ENCODE assay signal across 9 cellular contexts in the genomic region with DNA sequence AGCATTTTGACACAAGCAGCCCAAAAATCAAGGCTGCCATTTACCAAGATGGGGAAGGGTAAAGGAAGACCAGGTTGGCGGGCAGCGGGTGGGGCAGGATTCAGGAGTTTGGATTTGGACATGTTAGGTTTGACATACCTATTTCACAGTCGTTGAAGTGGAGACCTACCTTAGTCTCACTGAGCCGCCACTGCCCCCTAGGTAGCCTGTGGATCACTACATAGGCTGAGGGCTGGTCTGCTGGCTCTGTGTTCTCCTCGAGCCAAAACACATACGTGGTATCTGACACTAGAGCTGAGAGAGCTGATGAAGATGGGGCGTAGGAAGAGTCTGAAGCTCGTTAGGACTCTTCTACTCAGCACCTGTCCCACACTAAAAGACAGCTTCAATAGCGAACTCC.
DNase-seq lines count a peak whose midpoint lies in the region; FAIRE-seq and TF ChIP-seq lines count a peak whose summit lies in the region.
"Had no signal": no experiment of that assay in that cellular context is flagged by ENCODE, and none has a peak within 500 bp of the region (broad histone marks: within the 10 kb centered on the region; RNA-seq: fewer than 3 reads in every experiment).

No MANE protein-coding gene starts in this region.

- H4K12ac ChIP-seq in trophoblast cell (ENCODE audit: low read depth, low read length): no peak overlapping the region

- H3K4me2 ChIP-seq in astrocyte (ENCODE audit: low read length): no peak overlapping the region
- no peak overlapping the region for H3K4me2 ChIP-seq in trophoblast cell (ENCODE audit: low read length)

- H3K79me2 ChIP-seq in astrocyte (ENCODE audit: insufficient read depth, low read length): peaks cover 11% of the 10 kb centered on the region
- H3K79me2 ChIP-seq in trophoblast cell (ENCODE audit: control insufficient read depth, insufficient read depth, low read length, poor library complexity): no peaks in the 10 kb centered on the region

- DNase-seq in astrocyte (ENCODE audit: low read depth) (no peak), trophoblast cell (peak; percentile 53 to 72), esophagus muscularis mucosa (ENCODE audit: extremely low spot score) (no peak), NCI-H1436 (lab: John Stamatoyannopoulos, UW) (no peak), glomerular visceral epithelial cell (ENCODE audit: extremely low spot score) (no peak)
- DNase-seq: NCI-H2081 treated with DMSO at 0.1 percent for 48 hours had no signal

- TF ChIP-seq EP300 in Ishikawa (IDR thresholded peaks at IDR 0.05; ENCODE audit: borderline replicate concordance) (no peak), esophagus muscularis mucosa (IDR thresholded peaks at IDR 0.05) (no peak)

- H3K9me3 ChIP-seq in astrocyte (ENCODE audit: insufficient read depth, low read depth, low read length) (no peaks in the 10 kb centered on the region), trophoblast cell (ENCODE audit: insufficient read depth, low read depth, low read length) (no peaks in the 10 kb centered on the region), esophagus muscularis mucosa (no peaks in the 10 kb centered on the region)

- no CpG with 5 or more reads among the region's 9 CpGs for WGBS in trophoblast cell (ENCODE audit: extremely low coverage, insufficient coverage, insufficient read length)
- WGBS in esophagus muscularis mucosa: 77% methylated on average over 9 of the region's 9 CpGs

- H3K4me3 Mint-ChIP-seq in astrocyte (ENCODE audit: unreplicated experiment): no peak overlapping the region

- H3K27ac ChIP-seq in astrocyte (ENCODE audit: low read depth, low read length): no peak overlapping the region
- H3K27ac ChIP-seq in trophoblast cell (ENCODE audit: low read depth, low read length): no peak overlapping the region
- peak overlapping the region in 2 of 4 donors; percentile 46 to 93 for H3K27ac ChIP-seq in esophagus muscularis mucosa (replicated peaks in 1 of 4)

- H3K9ac ChIP-seq in astrocyte (ENCODE audit: low read length): no peak overlapping the region
- H3K9ac ChIP-seq in trophoblast cell (ENCODE audit: low read length): no peak overlapping the region

- peaks cover 28% of the 10 kb centered on the region for H3K36me3 Mint-ChIP-seq in astrocyte (ENCODE audit: low read depth, unreplicated experiment)

- no peaks in the 10 kb centered on the region for H3K27me3 Mint-ChIP-seq in astrocyte (ENCODE audit: low read depth, unreplicated experiment)

- no peak overlapping the region for H2BK12ac ChIP-seq in trophoblast cell (ENCODE audit: low read length)

- H3K27ac Mint-ChIP-seq in astrocyte (ENCODE audit: unreplicated experiment): peak overlapping the region; percentile 1

- peaks cover 2% of the 10 kb centered on the region for H3K9me3 Mint-ChIP-seq in astrocyte (ENCODE audit: unreplicated experiment)

- H3K27me3 ChIP-seq in astrocyte (ENCODE audit: insufficient read depth, low read length): no peaks in the 10 kb centered on the region
- no peaks in the 10 kb centered on the region for H3K27me3 ChIP-seq in trophoblast cell (ENCODE audit: insufficient read depth, low read length)
- no peaks in the 10 kb centered on the region for H3K27me3 ChIP-seq in esophagus muscularis mucosa

- H4K8ac ChIP-seq in trophoblast cell (ENCODE audit: low read depth, low read length): no peak overlapping the region

- FAIRE-seq in astrocyte (lab: Jason Lieb, UNC): no peak
- FAIRE-seq: TTC549 had no signal

- no peak overlapping the region for H2BK120ac ChIP-seq in trophoblast cell (ENCODE audit: insufficient read depth, low read length, poor library complexity)

- no peak overlapping the region for H3K4ac ChIP-seq in trophoblast cell (ENCODE audit: low read depth, low read length)

- H2AK5ac ChIP-seq in trophoblast cell (ENCODE audit: low read length): no peak overlapping the region

- no peak overlapping the region for H3K14ac ChIP-seq in trophoblast cell (ENCODE audit: low read length)

- H3K4me1 Mint-ChIP-seq in astrocyte (ENCODE audit: low read depth, unreplicated experiment): peaks cover 57% of the 10 kb centered on the region

- H3K4me1 ChIP-seq in astrocyte (ENCODE audit: insufficient read depth, low read length): peaks cover 40% of the 10 kb centered on the region
- H3K4me1 ChIP-seq in trophoblast cell (ENCODE audit: control insufficient read depth in 1 of 2, insufficient read depth in 2 of 2, low read length in 2 of 2): peaks cover 6 to 7% of the 10 kb centered on the region in 2 experiments
- peaks cover 36 to 41% (median 39%) of the 10 kb centered on the region in 4 donors for H3K4me1 ChIP-seq in esophagus muscularis mucosa

- no peak overlapping the region for H3K23ac ChIP-seq in trophoblast cell (ENCODE audit: low read length)

- TF ChIP-seq RAD21 in Ishikawa (IDR thresholded peaks at IDR 0.05; ENCODE audit: low read depth): peak; percentile 55

- no peak overlapping the region for H3K18ac ChIP-seq in trophoblast cell (ENCODE audit: low read length)

- H2AFZ ChIP-seq in astrocyte (ENCODE audit: low read depth, low read length) (no peak overlapping the region), trophoblast cell (ENCODE audit: insufficient read depth, low read length, poor library complexity) (no peak overlapping the region)

- no peaks in the 10 kb centered on the region for H4K20me1 ChIP-seq in astrocyte (ENCODE audit: insufficient read depth, low read length)

- intact Hi-C loops in esophagus muscularis mucosa (cut with DNase I): no loop called here

- TF ChIP-seq POLR2A in esophagus muscularis mucosa (IDR thresholded peaks at IDR 0.05; ENCODE audit: low read depth): no peak

- no peak overlapping the region for H3K4me3 ChIP-seq in astrocyte (ENCODE audit: insufficient read depth, low read depth, low read length)
- no peak overlapping the region for H3K4me3 ChIP-seq in trophoblast cell (ENCODE audit: low read depth, low read length)
- H3K4me3 ChIP-seq in esophagus muscularis mucosa: no peak overlapping the region

- peak; percentile 72 for TF ChIP-seq CTCF in GM12874 (IDR thresholded peaks at IDR 0.05; ENCODE audit: insufficient read depth, low read depth, low read length)
- no peak for TF ChIP-seq CTCF in astrocyte (IDR thresholded peaks at IDR 0.05; ENCODE audit: insufficient read depth, low read depth, low read length)
- TF ChIP-seq CTCF in esophagus muscularis mucosa (IDR thresholded peaks at IDR 0.05): no peak

- H3K36me3 ChIP-seq in astrocyte (ENCODE audit: insufficient read depth, low read length): peaks cover 13% of the 10 kb centered on the region
- peaks cover 12 to 16% of the 10 kb centered on the region in 2 experiments for H3K36me3 ChIP-seq in trophoblast cell (ENCODE audit: control insufficient read depth in 1 of 2, insufficient read depth in 2 of 2, low read length in 2 of 2)
- peaks cover 5 to 41% (median 26%) of the 10 kb centered on the region in 4 donors for H3K36me3 ChIP-seq in esophagus muscularis mucosa

- no peaks in the 10 kb centered on the region for H3K79me1 ChIP-seq in trophoblast cell (ENCODE audit: low read length)

- H4K91ac ChIP-seq in trophoblast cell (ENCODE audit: low read depth, low read length): no peak overlapping the region

- no peak overlapping the region for H2BK5ac ChIP-seq in trophoblast cell (ENCODE audit: low read depth, low read length, poor library complexity)

TF ChIP-seq in Ishikawa, 13 proteins besides CTCF, POLR2A, EP300 and RAD21:
- TF ChIP-seq, protein P1, sequence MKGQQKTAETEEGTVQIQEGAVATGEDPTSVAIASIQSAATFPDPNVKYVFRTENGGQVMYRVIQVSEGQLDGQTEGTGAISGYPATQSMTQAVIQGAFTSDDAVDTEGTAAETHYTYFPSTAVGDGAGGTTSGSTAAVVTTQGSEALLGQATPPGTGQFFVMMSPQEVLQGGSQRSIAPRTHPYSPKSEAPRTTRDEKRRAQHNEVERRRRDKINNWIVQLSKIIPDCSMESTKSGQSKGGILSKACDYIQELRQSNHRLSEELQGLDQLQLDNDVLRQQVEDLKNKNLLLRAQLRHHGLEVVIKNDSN (IDR thresholded peaks at IDR 0.05): no peak
- no peak for TF ChIP-seq EGR1 (IDR thresholded peaks at IDR 0.05)
- TF ChIP-seq, protein P2, sequence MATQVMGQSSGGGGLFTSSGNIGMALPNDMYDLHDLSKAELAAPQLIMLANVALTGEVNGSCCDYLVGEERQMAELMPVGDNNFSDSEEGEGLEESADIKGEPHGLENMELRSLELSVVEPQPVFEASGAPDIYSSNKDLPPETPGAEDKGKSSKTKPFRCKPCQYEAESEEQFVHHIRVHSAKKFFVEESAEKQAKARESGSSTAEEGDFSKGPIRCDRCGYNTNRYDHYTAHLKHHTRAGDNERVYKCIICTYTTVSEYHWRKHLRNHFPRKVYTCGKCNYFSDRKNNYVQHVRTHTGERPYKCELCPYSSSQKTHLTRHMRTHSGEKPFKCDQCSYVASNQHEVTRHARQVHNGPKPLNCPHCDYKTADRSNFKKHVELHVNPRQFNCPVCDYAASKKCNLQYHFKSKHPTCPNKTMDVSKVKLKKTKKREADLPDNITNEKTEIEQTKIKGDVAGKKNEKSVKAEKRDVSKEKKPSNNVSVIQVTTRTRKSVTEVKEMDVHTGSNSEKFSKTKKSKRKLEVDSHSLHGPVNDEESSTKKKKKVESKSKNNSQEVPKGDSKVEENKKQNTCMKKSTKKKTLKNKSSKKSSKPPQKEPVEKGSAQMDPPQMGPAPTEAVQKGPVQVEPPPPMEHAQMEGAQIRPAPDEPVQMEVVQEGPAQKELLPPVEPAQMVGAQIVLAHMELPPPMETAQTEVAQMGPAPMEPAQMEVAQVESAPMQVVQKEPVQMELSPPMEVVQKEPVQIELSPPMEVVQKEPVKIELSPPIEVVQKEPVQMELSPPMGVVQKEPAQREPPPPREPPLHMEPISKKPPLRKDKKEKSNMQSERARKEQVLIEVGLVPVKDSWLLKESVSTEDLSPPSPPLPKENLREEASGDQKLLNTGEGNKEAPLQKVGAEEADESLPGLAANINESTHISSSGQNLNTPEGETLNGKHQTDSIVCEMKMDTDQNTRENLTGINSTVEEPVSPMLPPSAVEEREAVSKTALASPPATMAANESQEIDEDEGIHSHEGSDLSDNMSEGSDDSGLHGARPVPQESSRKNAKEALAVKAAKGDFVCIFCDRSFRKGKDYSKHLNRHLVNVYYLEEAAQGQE (IDR thresholded peaks at IDR 0.05; ENCODE audit: low read depth): no peak
- TF ChIP-seq ZBTB7A (IDR thresholded peaks at IDR 0.05; ENCODE audit: low read depth): no peak
- TF ChIP-seq TCF12 (IDR thresholded peaks at IDR 0.05; ENCODE audit: low read depth): no peak
- no peak for TF ChIP-seq CEBPB (IDR thresholded peaks at IDR 0.05)
- no peak for TF ChIP-seq NFIC (IDR thresholded peaks at IDR 0.05)

Comparison
In these comparisons a context has a peak if more than half of its experiments do, and no peak if none do; other contexts are left out.
1. DNase-seq: peak in trophoblast cell (2 of 2); none in astrocyte (single experiment), esophagus muscularis mucosa (single experiment), NCI-H1436 (single experiment) and glomerular visceral epithelial cell (single experiment).